In the genomic region with DNA sequence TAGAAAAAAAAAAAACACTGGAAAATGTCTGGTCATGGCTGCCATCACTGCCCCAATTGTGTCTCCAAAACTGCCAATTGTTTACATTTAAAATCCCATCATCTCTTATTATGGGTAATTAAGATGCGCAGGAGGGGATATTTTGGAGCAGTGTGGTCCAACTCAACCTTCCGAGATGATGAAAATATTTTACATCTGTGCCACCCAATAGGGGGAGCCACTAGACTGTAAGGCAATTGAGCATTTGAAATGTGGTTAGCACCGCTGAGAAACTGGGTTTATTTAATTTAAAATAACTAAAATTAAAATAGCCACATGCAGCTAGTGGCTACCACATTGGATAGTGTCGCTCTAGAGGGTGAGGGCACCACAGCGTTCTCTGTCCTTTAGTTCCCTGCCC, we compare ENCODE assay signal across 9 cellular contexts. TPM values are rescaled to one million over a fixed set of nuclear protein-coding genes. Genes with fewer than 3 reads are reported as not detected.
DNase-seq lines count a peak whose midpoint lies in the region; ATAC-seq, FAIRE-seq and TF ChIP-seq lines count a peak whose summit lies in the region.
"Had no signal": no experiment of that assay in that cellular context is flagged by ENCODE, and none has a peak within 500 bp of the region (broad histone marks: within the 10 kb centered on the region; RNA-seq: fewer than 3 reads in every experiment).

No MANE protein-coding gene starts in this region.

- H3K4me3 ChIP-seq in A549 (no peak overlapping the region), fibroblast of mammary gland (ENCODE audit: control insufficient read depth, low read depth, low read length) (no peak overlapping the region), gastrocnemius medialis (no peak overlapping the region)

- no peak for TF ChIP-seq EP300 in A549 (IDR thresholded peaks at IDR 0.05)

- no peaks in the 10 kb centered on the region for H3K27me3 ChIP-seq in gastrocnemius medialis

- CTCF ChIA-PET in A549 (lab: Yijun Ruan, JAX), result interaction anchor here (1.0 to 1.5 kb wide), 2 partner anchors 9 to 12 kb away, joined by 3 read pairs; no protein-coding TSS in a partner anchor

- H3K9me3 ChIP-seq in A549 (no peaks in the 10 kb centered on the region), gastrocnemius medialis (no peaks in the 10 kb centered on the region)

- no peaks in the 10 kb centered on the region for H3K4me1 ChIP-seq in A549
- no peaks in the 10 kb centered on the region for H3K4me1 ChIP-seq in gastrocnemius medialis

- intact Hi-C loops in gastrocnemius medialis (cut with DNase I; ENCODE audit: low total_unique reads), result no loop called here

- H3K27ac ChIP-seq in A549 (no peak overlapping the region), gastrocnemius medialis (no peak overlapping the region)

- POLR2A ChIA-PET in A549 (lab: Yijun Ruan, JAX), result no interaction called here

- FAIRE-seq in A549 (lab: Jason Lieb, UNC) (no peak), D721Med (lab: Jason Lieb, UNC) (no peak)

- TF ChIP-seq POLR2A in A549 (IDR thresholded peaks at IDR 0.05; ENCODE audit: low read length) (no peak), gastrocnemius medialis (IDR thresholded peaks at IDR 0.05) (no peak)

- 19% methylated on average over 5 of the region's 5 CpGs for WGBS in A549 (ENCODE audit: missing lambda C conversion rate)

- in situ Hi-C loops in gastrocnemius medialis (cut with MboI; ENCODE audit: low sequenced_read_pairs in 4 of 4), result no loop called here

- DNase-seq in A549 (ENCODE audit: low read depth in 1 of 2, low spot score in 1 of 2) (peak in 1 of 2 experiments; percentile 26), D721Med (ENCODE audit: insufficient read length, low spot score) (no peak), NCI-H69 (lab: John Stamatoyannopoulos, UW) (peak; percentile 36), fibroblast of mammary gland (ENCODE audit: low read depth) (peak; percentile 18), dedifferentiated amniotic fluid mesenchymal stem cell (ENCODE audit: extremely low spot score) (no peak), gastrocnemius medialis (no peak)
- DNase-seq: KG1 had no signal

- peak; percentile 46 for TF ChIP-seq CTCF in A549 (IDR thresholded peaks at IDR 0.05)
- TF ChIP-seq CTCF in D721Med (IDR thresholded peaks at IDR 0.05; ENCODE audit: insufficient read depth, missing control alignments), result peak; percentile 88
- peak; percentile 46 for TF ChIP-seq CTCF in fibroblast of mammary gland (conservative IDR thresholded peaks at IDR 0.05; ENCODE audit: control insufficient read depth, insufficient read depth, low read depth, low read length)
- TF ChIP-seq CTCF in gastrocnemius medialis (IDR thresholded peaks at IDR 0.05 in 4 of 5, conservative IDR thresholded peaks at IDR 0.05 in 1 of 5), result no peak

- no peak overlapping the region for H3K4me2 ChIP-seq in A549

- ATAC-seq in A549 (0 out of 6 replicates have a peak, but pooled peaks of 1 of the 2 experiments have one; percentile 27), HG02938 (IDR thresholded peaks at IDR 0.05; ENCODE audit: unreplicated experiment) (no peak), HG03095 (IDR thresholded peaks at IDR 0.05; ENCODE audit: unreplicated experiment) (no peak), gastrocnemius medialis (no peak)

- H3K36me3 ChIP-seq in gastrocnemius medialis, result no peaks in the 10 kb centered on the region

- peak; percentile 41 to 55 for TF ChIP-seq RAD21 in A549 (conservative IDR thresholded peaks at IDR 0.05 in 1 of 2, IDR thresholded peaks at IDR 0.05 in 1 of 2)

TF ChIP-seq in A549, 52 proteins besides CTCF, POLR2A, EP300 and RAD21:
- TF ChIP-seq HOXB5 (CRISPR knock-in tag; IDR thresholded peaks at IDR 0.05), result no peak
- TF ChIP-seq GATA3 (IDR thresholded peaks at IDR 0.05; ENCODE audit: borderline replicate concordance), result no peak

RNA-seq across cellular contexts. Expression of gene MPO, which starts 3.6 kb away (rescaled TPM):
- polyA plus RNA-seq in A549 (2011; rRNA removed), result not detected in 2 replicates
- polyA plus RNA-seq in A549 (2012; cell fraction: cytosol; rRNA removed), result 0.01 TPM in 1 of 2 replicates, not detected in the other
- not detected in 2 replicates for polyA plus RNA-seq in A549 (2012; cell fraction: nucleus; rRNA removed)
- polyA plus RNA-seq in A549 (2017; fragmentation: RNase III; extraction: RNeasy Plus Mini Kit Qiagen cat#74134 plus additional on column Dnase treatment), result not detected in 3 replicates
- not detected in 2 replicates for polyA minus RNA-seq in A549 (2011; rRNA and poly(A)+ RNA removed)
- under 1 TPM in 3 of 4 donors, not detected in 1; 0.18 to 0.32 (median 0.31) TPM for total RNA-seq in gastrocnemius medialis

RNA-seq across cellular contexts. Expression of gene LPO, which starts 38.7 kb away (rescaled TPM):
- polyA plus RNA-seq in A549 (2011; rRNA removed) (not detected in 2 replicates), A549 (2017; fragmentation: RNase III; extraction: RNeasy Plus Mini Kit Qiagen cat#74134 plus additional on column Dnase treatment) (not detected in 3 replicates)
- polyA plus RNA-seq in A549 (2012; cell fraction: cytosol; rRNA removed), result not detected in 2 replicates
- polyA plus RNA-seq in A549 (2012; cell fraction: nucleus; rRNA removed), result not detected in 2 replicates
- not detected in 2 replicates for polyA minus RNA-seq in A549 (2011; rRNA and poly(A)+ RNA removed)
- not detected for total RNA-seq in gastrocnemius medialis

RNA-seq across cellular contexts. Expression of gene TSPOAP1, which starts 51.5 kb away (rescaled TPM):
- polyA plus RNA-seq in A549 (2011; rRNA removed) (not detected in 2 replicates), A549 (2017; fragmentation: RNase III; extraction: RNeasy Plus Mini Kit Qiagen cat#74134 plus additional on column Dnase treatment) (not detected in 3 replicates)
- polyA plus RNA-seq in A549 (2012; cell fraction: cytosol; rRNA removed), result not detected in 2 replicates
- polyA plus RNA-seq in A549 (2012; cell fraction: nucleus; rRNA removed), result 0.01 and 0.04 TPM in 2 replicates
- polyA minus RNA-seq in A549 (2011; rRNA and poly(A)+ RNA removed), result not detected in 2 replicates
- 1 to 10 TPM in 2 of 4 donors, under 1 TPM in 2; 0.72 to 1.6 (median 1.0) TPM for total RNA-seq in gastrocnemius medialis

RNA-seq across cellular contexts. Expression of gene MKS1, which starts 58.1 kb away (rescaled TPM):
- polyA plus RNA-seq in A549 (2011; rRNA removed) (18.6 and 19.0 TPM in 2 replicates), A549 (2017; fragmentation: RNase III; extraction: RNeasy Plus Mini Kit Qiagen cat#74134 plus additional on column Dnase treatment) (15.8 to 17.3 TPM (median 16.2 TPM) in 3 replicates)
- 12.5 and 12.6 TPM in 2 replicates for polyA plus RNA-seq in A549 (2012; cell fraction: cytosol; rRNA removed)
- 19.2 and 25.7 TPM in 2 replicates for polyA plus RNA-seq in A549 (2012; cell fraction: nucleus; rRNA removed)
- 14.3 and 16.4 TPM in 2 replicates for polyA minus RNA-seq in A549 (2011; rRNA and poly(A)+ RNA removed)
- 1 to 10 TPM; 2.2 to 6.7 (median 2.8) TPM for total RNA-seq in gastrocnemius medialis

Comparison
In these comparisons a context has a peak if more than half of its experiments do, and no peak if none do; other contexts are left out.
1. DNase-seq: peak in NCI-H69 (single experiment) and fibroblast of mammary gland (single experiment); none in D721Med (single experiment), dedifferentiated amniotic fluid mesenchymal stem cell (single experiment) and gastrocnemius medialis (0 of 2).
2. CTCF ChIP-seq: peak in A549 (single experiment), D721Med (single experiment) and fibroblast of mammary gland (single experiment); none in gastrocnemius medialis (0 of 5).